ENCODE assay signal across 8 cellular contexts in genomic region chr2:199850718-199851498, GRCh38. TPM values are rescaled to one million over a fixed set of nuclear protein-coding genes. Genes with fewer than 3 reads are reported as not detected.
DNase-seq lines count a peak whose midpoint lies in the region; ATAC-seq and TF ChIP-seq lines count a peak whose summit lies in the region.

FTCDNL1 (minus strand) TSS chr2:199851192; CDS start chr2:199848962, 2,230 bp downstream.

- H3K9me3 ChIP-seq in colonic mucosa (no peaks in the 10 kb centered on the region), right lobe of liver (no peaks in the 10 kb centered on the region)

- DNase-seq in AG08396 (ENCODE audit: low spot score), result peak; percentile 76
- DNase-seq in NCI-H2227 treated with DMSO at 0.1 percent for 48 hours (lab: John Stamatoyannopoulos, UW), result peak; percentile 74
- DNase-seq in activated CD4-positive, alpha-beta T cell treated with anti-CD3 and anti-CD28 coated beads for 4 hours, result peak; percentile 64 to 71
- peak; percentile 85 for DNase-seq in colonic mucosa
- peak; percentile 84 to 91 (median 90) for DNase-seq in right lobe of liver
- DNase-seq in stimulated activated CD4-positive, alpha-beta T cell treated with anti-CD3 and anti-CD28 coated beads, TNF-alpha, amount 100 ng/mL, for 1 hour (ENCODE audit: low read depth in 3 of 3, low spot score in 1 of 3), result peak; percentile 15 to 55 (median 27)

- intact Hi-C loops in colonic mucosa (cut with DNase I), result no loop called here
- intact Hi-C loops in right lobe of liver (cut with DNase I), result no loop called here

- peak; percentile 91 for ATAC-seq in GM18861 (IDR thresholded peaks at IDR 0.05; ENCODE audit: unreplicated experiment)
- ATAC-seq in HG03064 (IDR thresholded peaks at IDR 0.05; ENCODE audit: low read depth, unreplicated experiment), result peak; percentile 96
- ATAC-seq in right lobe of liver, result peak; percentile 89 to 92 (median 92)

- TF ChIP-seq CTCF in colonic mucosa (IDR thresholded peaks at IDR 0.05) (peak; percentile 40), right lobe of liver (IDR thresholded peaks at IDR 0.05) (peak; percentile 42 to 59 (median 52))

- whole genome bisulfite sequencing in right lobe of liver (ENCODE audit: insufficient coverage, low coverage, low lambda C conversion rate, missing lambda C conversion rate), result 1% methylated on average over 18 of the region's 80 CpGs

- H3K9ac ChIP-seq in colonic mucosa (ENCODE audit: low read depth in 2 of 2, low read length in 2 of 2), result peak within 1 kb of the TSS; percentile 74 to 77

- H3K36me3 ChIP-seq in colonic mucosa (no peaks in the 10 kb centered on the region), right lobe of liver (no peaks in the 10 kb centered on the region)

- H3K4me1 ChIP-seq in colonic mucosa (no peaks in the 10 kb centered on the region), right lobe of liver (peaks cover 0 to 7% (median 0%) of the 10 kb centered on the region in 4 donors)

- peak; percentile 84 for TF ChIP-seq POLR2A in right lobe of liver (IDR thresholded peaks at IDR 0.05)

- no peaks in the 10 kb centered on the region for H3K27me3 ChIP-seq in colonic mucosa
- H3K27me3 ChIP-seq in right lobe of liver, result no peaks in the 10 kb centered on the region

- peak within 1 kb of the TSS; percentile 34 for H3K27ac ChIP-seq in colonic mucosa
- H3K27ac ChIP-seq in right lobe of liver, result peak within 1 kb of the TSS; percentile 77 to 92 (median 85)

- H3K4me3 ChIP-seq in colonic mucosa, result peak within 1 kb of the TSS; percentile 69
- H3K4me3 ChIP-seq in right lobe of liver, result peak within 1 kb of the TSS; percentile 75 to 79 (median 76)

RNA-seq across cellular contexts. Expression of gene FTCDNL1, which starts in this region (rescaled TPM):
- total RNA-seq in colonic mucosa (1 to 10 TPM; 1.3 to 1.8 TPM), right lobe of liver (1 to 10 TPM; 2.7 to 8.7 (median 6.7) TPM)

Comparison
In these comparisons a context has a peak if more than half of its experiments do, and no peak if none do; other contexts are left out.
1. Peak in every context shown above with its lines: DNase-seq, ATAC-seq, H3K4me3 ChIP-seq and H3K27ac ChIP-seq.
2. DNase-seq: peak in every context shown above with its lines; median percentile 90 in right lobe of liver; 85 in colonic mucosa; 76 in AG08396; 74 in NCI-H2227 treated with DMSO at 0.1 percent for 48 hours; 68 in activated CD4-positive, alpha-beta T cell treated with anti-CD3 and anti-CD28 coated beads for 4 hours; 27 in stimulated activated CD4-positive, alpha-beta T cell treated with anti-CD3 and anti-CD28 coated beads, TNF-alpha, amount 100 ng/mL, for 1 hour.